In the genomic region with DNA sequence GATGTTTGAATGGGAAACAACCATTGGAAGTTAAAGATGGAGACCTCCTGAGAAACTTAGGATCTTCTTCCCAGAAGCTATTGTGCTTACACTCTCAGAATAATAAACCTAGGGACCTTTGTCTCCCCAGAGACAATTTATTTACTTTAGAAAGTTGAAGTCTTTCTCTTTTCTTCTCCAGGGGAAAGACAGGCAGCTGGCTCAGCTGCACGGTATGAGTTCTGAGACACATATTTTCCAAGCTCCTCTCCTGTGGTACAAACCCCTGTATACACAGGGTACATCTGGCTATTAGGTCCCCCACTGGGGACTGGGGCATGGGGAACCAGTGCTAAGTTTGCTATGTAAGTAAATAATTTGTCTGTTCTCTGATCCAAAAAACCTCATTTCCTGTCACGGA, we compare ENCODE assay signal across 1 cellular context.
TF ChIP-seq lines count a peak whose summit lies in the region.

No MANE protein-coding gene starts in this region.

TF ChIP-seq in SK-N-SH treated with all-trans-retinoic acid at 6 μM for 48 hours, 23 proteins besides CTCF, POLR2A, EP300 and RAD21 (continued from another document):
- TF ChIP-seq POU6F1 (CRISPR knock-in tag; IDR thresholded peaks at IDR 0.05; ENCODE audit: borderline replicate concordance, low read depth): no peak
- no peak for TF ChIP-seq TOX (CRISPR knock-in tag; IDR thresholded peaks at IDR 0.05; ENCODE audit: borderline replicate concordance)
- no peak for TF ChIP-seq RARB (CRISPR knock-in tag; IDR thresholded peaks at IDR 0.05)
- no peak for TF ChIP-seq ISL1 (CRISPR knock-in tag; IDR thresholded peaks at IDR 0.05)
- TF ChIP-seq ZNF8 (CRISPR knock-in tag; IDR thresholded peaks at IDR 0.05): no peak
